ENCODE assay signal across 8 cellular contexts in the genomic region with DNA sequence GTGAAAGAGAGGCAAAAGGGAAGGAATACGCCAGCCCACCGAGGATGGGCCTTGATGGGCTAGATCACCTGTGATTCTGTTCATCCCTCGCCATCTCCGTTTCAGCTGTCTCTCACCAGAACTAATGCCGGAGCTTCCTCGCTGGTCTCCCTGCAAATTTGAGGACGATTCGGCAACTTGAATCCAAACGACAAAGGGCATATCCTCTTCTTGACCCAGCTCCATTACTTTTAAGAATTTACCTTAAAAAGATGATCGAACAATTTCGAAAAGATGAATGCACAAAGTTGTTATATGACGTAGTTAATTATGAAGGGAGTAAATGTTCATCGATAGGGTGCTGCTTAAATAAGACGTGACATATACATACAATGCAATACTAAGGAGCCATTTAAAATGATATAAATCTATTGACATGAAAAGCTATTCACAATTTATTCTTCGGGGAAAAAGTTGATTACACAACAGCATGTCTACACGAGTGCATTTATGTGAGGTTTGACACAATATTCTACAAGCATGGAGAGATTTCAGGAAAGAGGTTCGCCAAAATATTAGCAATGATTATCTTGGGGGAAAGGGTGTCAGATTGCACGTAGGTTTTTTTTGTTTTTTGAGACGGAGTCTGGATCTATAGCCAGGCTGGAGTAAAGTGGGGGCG. TPM values are rescaled to one million over a fixed set of nuclear protein-coding genes. Genes with fewer than 3 reads are reported as not detected.
DNase-seq lines count a peak whose midpoint lies in the region; ATAC-seq and TF ChIP-seq lines count a peak whose summit lies in the region.

No MANE protein-coding gene starts in this region.

- H3K4me1 Mint-ChIP-seq in glutamatergic neuron (ENCODE audit: low read depth, unreplicated experiment): peaks cover 27% of the 10 kb centered on the region
- H3K4me1 Mint-ChIP-seq in stimulated activated memory B cell treated with anti-CD40 and anti-IgM and Interleukin-4, amounts not matched to agents 10 μg/mL and 1 μg/mL and 100 μg/mL, for 72 hours: peaks cover 37% of the 10 kb centered on the region

- peaks cover 12% of the 10 kb centered on the region for H3K9me3 Mint-ChIP-seq in glutamatergic neuron (ENCODE audit: unreplicated experiment)
- no peaks in the 10 kb centered on the region for H3K9me3 Mint-ChIP-seq in stimulated activated memory B cell treated with anti-CD40 and anti-IgM and Interleukin-4, amounts not matched to agents 10 μg/mL and 1 μg/mL and 100 μg/mL, for 72 hours

- H3K27ac ChIP-seq in ACC112 (ENCODE audit: low read depth, low read length): peak overlapping the region; percentile 7

- H3K27me3 Mint-ChIP-seq in glutamatergic neuron (ENCODE audit: unreplicated experiment): peaks cover 5% of the 10 kb centered on the region
- no peaks in the 10 kb centered on the region for H3K27me3 Mint-ChIP-seq in stimulated activated memory B cell treated with anti-CD40 and anti-IgM and Interleukin-4, amounts not matched to agents 10 μg/mL and 1 μg/mL and 100 μg/mL, for 72 hours

- peak overlapping the region; percentile 92 for H3K27ac Mint-ChIP-seq in glutamatergic neuron (ENCODE audit: unreplicated experiment)
- H3K27ac Mint-ChIP-seq in stimulated activated memory B cell treated with anti-CD40 and anti-IgM and Interleukin-4, amounts not matched to agents 10 μg/mL and 1 μg/mL and 100 μg/mL, for 72 hours: peak overlapping the region; percentile 94

- no peak for TF ChIP-seq CTCF in glutamatergic neuron (IDR thresholded peaks at IDR 0.05; ENCODE audit: partially characterized antibody, unreplicated experiment)

- H3K36me3 Mint-ChIP-seq in glutamatergic neuron (ENCODE audit: unreplicated experiment): no peaks in the 10 kb centered on the region
- H3K36me3 Mint-ChIP-seq in stimulated activated memory B cell treated with anti-CD40 and anti-IgM and Interleukin-4, amounts not matched to agents 10 μg/mL and 1 μg/mL and 100 μg/mL, for 72 hours: no peaks in the 10 kb centered on the region

- peak overlapping the region; percentile 88 for H2AFZ ChIP-seq in ACC112 (ENCODE audit: low read length, unreplicated experiment)

- ATAC-seq in GM18873 (IDR thresholded peaks at IDR 0.05; ENCODE audit: low FRiP score, unreplicated experiment) (peak; percentile 16), HG03095 (IDR thresholded peaks at IDR 0.05; ENCODE audit: unreplicated experiment) (no peak), GM19324 (IDR thresholded peaks at IDR 0.05; ENCODE audit: low FRiP score, unreplicated experiment) (no peak)
- no peak for ATAC-seq in stimulated activated memory B cell treated with anti-CD40 and anti-IgM and Interleukin-4, amounts not matched to agents 10 μg/mL and 1 μg/mL and 100 μg/mL, for 72 hours

- H3K27me3 ChIP-seq in ACC112 (ENCODE audit: insufficient read depth, low read length): no peaks in the 10 kb centered on the region

- peaks cover 31% of the 10 kb centered on the region for H3K79me2 ChIP-seq in ACC112 (ENCODE audit: control insufficient read depth, insufficient read depth, low read length, unreplicated experiment)

- H3K4me3 Mint-ChIP-seq in glutamatergic neuron (ENCODE audit: unreplicated experiment): peak overlapping the region; percentile 97
- H3K4me3 Mint-ChIP-seq in stimulated activated memory B cell treated with anti-CD40 and anti-IgM and Interleukin-4, amounts not matched to agents 10 μg/mL and 1 μg/mL and 100 μg/mL, for 72 hours: peak overlapping the region; percentile 93

- peak overlapping the region; percentile 80 for H3K4me3 ChIP-seq in ACC112 (ENCODE audit: low read depth, low read length)

- DNase-seq in SW480 (ENCODE audit: low spot score) (peak; percentile 16), glutamatergic neuron (no peak)
- DNase-seq in activated CD4-positive, alpha-beta T cell treated with anti-CD3 and anti-CD28 coated beads, Interleukin-2, amount 50 U/mL, for 1 hour: no peak

- H3K4me1 ChIP-seq in ACC112 (ENCODE audit: control insufficient read depth, insufficient read depth, low read length, unreplicated experiment): peaks cover 16% of the 10 kb centered on the region

- no peaks in the 10 kb centered on the region for H3K36me3 ChIP-seq in ACC112 (ENCODE audit: insufficient read depth, low read length)

RNA-seq across cellular contexts. Expression of gene FAM168A, which starts 0.9 kb away (rescaled TPM):
- total RNA-seq in glutamatergic neuron (ENCODE audit: unreplicated experiment): 84.3 TPM

RNA-seq across cellular contexts. Expression of gene PLEKHB1, which starts 47.5 kb away (rescaled TPM):
- 4.8 TPM for total RNA-seq in glutamatergic neuron (ENCODE audit: unreplicated experiment)
